8 cellular contexts compared by ENCODE assay signal in genomic region chrX:57137071-57137470, GRCh38. TPM values are rescaled to one million over a fixed set of nuclear protein-coding genes. Genes with fewer than 3 reads are reported as not detected.
DNase-seq lines count a peak whose midpoint lies in the region; TF ChIP-seq lines count a peak whose summit lies in the region.
"Not testable (repeated sequence)": the region's sequence is repeated elsewhere in the genome, so short reads cannot be mapped to it uniquely, and the experiment has no call there.

Gene SPIN2A, minus strand, starts transcription at chrX:57137397. Its CDS starts 800 bp downstream, at chrX:57136597.

- H3K4me3 ChIP-seq in AG10803 (ENCODE audit: low read length) (peak within 1 kb of the TSS; percentile 50), HUES48 (ENCODE audit: low read depth, low read length) (peak within 1 kb of the TSS; percentile 56), cardiac fibroblast (replicated peaks in 1 of 2; ENCODE audit: low read depth in 2 of 2, low read length in 2 of 2) (peak within 1 kb of the TSS; percentile 12 to 24), foreskin fibroblast (ENCODE audit: low read depth in 1 of 2, low read length in 2 of 2) (peak within 1 kb of the TSS; percentile 36 to 57), neuron (ENCODE audit: low read length) (peak within 1 kb of the TSS; percentile 45), stomach (peak within 1 kb of the TSS in 3 of 4 donors; percentile 11 to 24 (median 21))

- not testable (repeated sequence) for TF ChIP-seq CTCF in AG10803 (conservative IDR thresholded peaks at IDR 0.05; ENCODE audit: low read length); cardiac fibroblast (IDR thresholded peaks at IDR 0.05; ENCODE audit: low read depth, low read length); foreskin fibroblast (IDR thresholded peaks at IDR 0.05; ENCODE audit: low read depth, low read length); stomach (IDR thresholded peaks at IDR 0.05)

- 20 to 66% (median 42%) methylated on average over 11 to 27 of the region's 27 CpGs for WGBS in stomach, 5 donors

- H2AFZ ChIP-seq in neuron (ENCODE audit: low read depth, low read length): peak within 1 kb of the TSS; percentile 62

- peak within 1 kb of the TSS; percentile 69 for H3K27ac ChIP-seq in HUES48 (ENCODE audit: low read depth, low read length)
- H3K27ac ChIP-seq in stomach: not testable (repeated sequence)

- H3K9ac ChIP-seq in HUES48 (ENCODE audit: low read depth, low read length): peak within 1 kb of the TSS; percentile 26; the same call in 1 of the 2 replicates

- not testable (repeated sequence) for TF ChIP-seq EP300 in stomach (IDR thresholded peaks at IDR 0.05)

- DNase-seq in AG10803 (ENCODE audit: low read depth) (peak; percentile 5), NCI-H748 (lab: John Stamatoyannopoulos, UW; ENCODE audit: unreplicated experiment) (peak; percentile 35), cardiac fibroblast (ENCODE audit: low read depth in 2 of 2) (peak; percentile 2 to 13), foreskin fibroblast (peak; percentile 18 to 51), iPS-NIHi7 (ENCODE audit: extremely low spot score) (peak; percentile 36)
- DNase-seq in stomach: not testable (repeated sequence)

- intact Hi-C loops in stomach (cut with DNase I; ENCODE audit: low total_unique reads): not testable (repeated sequence)

- H3K36me3 ChIP-seq in HUES48 (ENCODE audit: control insufficient read depth, insufficient read depth, low read length); neuron (ENCODE audit: insufficient read depth, low read length); stomach: not testable (repeated sequence)

- H3K27me3 ChIP-seq in HUES48 (ENCODE audit: control insufficient read depth, insufficient read depth, low read length); neuron (ENCODE audit: insufficient read depth, low read length); stomach: not testable (repeated sequence)

- not testable (repeated sequence) for TF ChIP-seq POLR2A in stomach (IDR thresholded peaks at IDR 0.05)

- peaks cover 13% of the 10 kb centered on the region for H3K9me3 ChIP-seq in HUES48 (ENCODE audit: control insufficient read depth, insufficient read depth, low read length)
- H3K9me3 ChIP-seq in neuron (ENCODE audit: low read length); stomach: not testable (repeated sequence)

- not testable (repeated sequence) for H3K4me1 ChIP-seq in HUES48 (ENCODE audit: control insufficient read depth, insufficient read depth, low read length); neuron (ENCODE audit: insufficient read depth, low read length); stomach

RNA-seq across cellular contexts. Expression of gene SPIN2A, which starts in this region (rescaled TPM):
- total RNA-seq in stomach: 1 to 10 TPM in 3 of 5 donors, under 1 TPM in 1, not detected in 1; 0.87 to 2.9 (median 1.2) TPM
- polyA plus RNA-seq in stomach: under 1 TPM in 2 of 3 donors, not detected in 1; 0.19 to 0.38 TPM
